In the genomic region with DNA sequence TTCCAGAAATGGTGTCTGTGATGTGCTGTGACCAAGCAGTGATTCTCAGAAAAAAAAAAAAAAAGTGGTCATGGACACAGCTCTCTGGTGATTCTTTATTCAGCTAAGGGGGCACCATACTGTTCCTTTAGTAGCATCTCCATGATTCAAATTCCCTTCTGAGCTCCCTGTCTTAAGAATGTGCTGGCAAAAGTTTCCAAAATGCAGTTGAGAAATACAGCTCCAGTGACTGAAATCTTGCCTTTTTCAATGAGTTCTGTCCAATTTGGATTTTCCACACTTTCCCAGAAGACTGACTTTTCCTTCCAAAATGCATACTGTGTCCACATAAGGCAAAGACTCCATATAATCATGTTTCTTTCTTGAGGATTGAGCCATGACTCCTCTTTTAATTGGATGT, we compare ENCODE assay signal across 16 cellular contexts. TPM values are rescaled to one million over a fixed set of nuclear protein-coding genes. Genes with fewer than 3 reads are reported as not detected.
A peak's percentile ranks its signal among the peaks of the same experiment; 100 is the strongest.
DNase-seq lines count a peak whose midpoint lies in the region; TF ChIP-seq lines count a peak whose summit lies in the region.
"Had no signal": no experiment of that assay in that cellular context is flagged by ENCODE, and none has a peak within 500 bp of the region (broad histone marks: within the 10 kb centered on the region; RNA-seq: fewer than 3 reads in every experiment).

No MANE protein-coding gene starts in this region.

- DNase-seq in GM23248, result peak; percentile 39
- DNase-seq in adipocyte (ENCODE audit: low read depth), result peak; percentile 70
- DNase-seq in fibroblast of pulmonary artery (ENCODE audit: low read depth), result peak; percentile 16
- DNase-seq in activated gamma-delta T cell (lab: John Stamatoyannopoulos, UW), result no peak
- DNase-seq in tibial artery, result no peak
- no peak for DNase-seq in NCI-H2107 (lab: John Stamatoyannopoulos, UW)
- DNase-seq in mesenchymal stem cell, result no peak
- DNase-seq: ACHN; CD4-positive, alpha-beta memory T cell; DMS53; DND-41; EL had no signal

- no peak overlapping the region for H4K8ac ChIP-seq in mesenchymal stem cell (ENCODE audit: low read length)

- H4K91ac ChIP-seq in mesenchymal stem cell (ENCODE audit: low read length), result no peak overlapping the region

- H3K9me3 ChIP-seq in GM23248 (ENCODE audit: low read depth) (no peaks in the 10 kb centered on the region), adipocyte (ENCODE audit: control insufficient read depth, low read length) (no peaks in the 10 kb centered on the region), tibial artery (no peaks in the 10 kb centered on the region), mesenchymal stem cell (ENCODE audit: control insufficient read depth, low read length) (no peaks in the 10 kb centered on the region)

- H3K4me3 ChIP-seq in GM23248 (no peak overlapping the region), adipocyte (ENCODE audit: low read length) (peak overlapping the region; percentile 17), fibroblast of pulmonary artery (replicated peaks; ENCODE audit: low read depth, low read length) (no peak overlapping the region), tibial artery (no peak overlapping the region), mesenchymal stem cell (ENCODE audit: insufficient read depth in 1 of 2, low read depth in 1 of 2, low read length in 2 of 2) (no peak overlapping the region)
- H3K4me3 ChIP-seq: BLaER1, HAP-1 had no signal

- H3K14ac ChIP-seq in mesenchymal stem cell (ENCODE audit: low read length in 2 of 2), result no peak overlapping the region

- no peak overlapping the region for H2BK5ac ChIP-seq in mesenchymal stem cell (ENCODE audit: low read depth, low read length, poor library complexity, severe bottlenecking)

- H3K18ac ChIP-seq in mesenchymal stem cell (ENCODE audit: low read depth in 1 of 2, low read length in 2 of 2), result no peak overlapping the region

- H2BK12ac ChIP-seq in mesenchymal stem cell (ENCODE audit: low read length in 2 of 2), result no peak overlapping the region

- intact Hi-C loops in tibial artery (cut with DNase I; ENCODE audit: low total_unique reads), result no loop called here

- H3K4ac ChIP-seq in mesenchymal stem cell (ENCODE audit: low read depth in 1 of 2, low read length in 2 of 2), result no peak overlapping the region

- H4K20me1 ChIP-seq in GM23248 (ENCODE audit: insufficient read depth), result no peaks in the 10 kb centered on the region
- H4K20me1 ChIP-seq: BLaER1 had no signal

- no peak overlapping the region for H2BK15ac ChIP-seq in mesenchymal stem cell (ENCODE audit: low read depth, poor library complexity, severe bottlenecking)

- H2AK5ac ChIP-seq in mesenchymal stem cell (ENCODE audit: low read length, severe bottlenecking), result no peak overlapping the region

- no peak for TF ChIP-seq CTCF in fibroblast of pulmonary artery (IDR thresholded peaks at IDR 0.05; ENCODE audit: low read length, missing control alignments)
- TF ChIP-seq CTCF in tibial artery (IDR thresholded peaks at IDR 0.05), result no peak

- no peaks in the 10 kb centered on the region for H3K36me3 ChIP-seq in GM23248 (ENCODE audit: low read depth)
- H3K36me3 ChIP-seq in adipocyte (ENCODE audit: control insufficient read depth, insufficient read depth, low read length, severe bottlenecking), result no peaks in the 10 kb centered on the region
- H3K36me3 ChIP-seq in tibial artery, result no peaks in the 10 kb centered on the region
- no peaks in the 10 kb centered on the region for H3K36me3 ChIP-seq in mesenchymal stem cell (ENCODE audit: control insufficient read depth in 1 of 2, insufficient read depth in 2 of 2, low read depth in 1 of 2, low read length in 2 of 2)
- H3K36me3 ChIP-seq: BLaER1, HAP-1 had no signal

- H3K4me1 ChIP-seq in GM23248 (ENCODE audit: insufficient read depth) (peaks cover 9% of the 10 kb centered on the region; the same call in 1 of the 2 replicates), adipocyte (ENCODE audit: control insufficient read depth, insufficient read depth, low read length) (peaks cover 55% of the 10 kb centered on the region), tibial artery (no peaks in the 10 kb centered on the region), mesenchymal stem cell (ENCODE audit: control insufficient read depth, insufficient read depth, low read depth, low read length) (no peaks in the 10 kb centered on the region)
- H3K4me1 ChIP-seq: HAP-1 had no signal

- no peak overlapping the region for H3K23ac ChIP-seq in mesenchymal stem cell (ENCODE audit: low read length in 2 of 2)

- H3K9me2 ChIP-seq in GM23248 (ENCODE audit: insufficient read depth), result no peaks in the 10 kb centered on the region

- no peaks in the 10 kb centered on the region for H3F3A ChIP-seq in GM23248 (ENCODE audit: insufficient read depth)

- H2BK120ac ChIP-seq in mesenchymal stem cell (ENCODE audit: low read depth, low read length), result no peak overlapping the region

- H3K27ac ChIP-seq in GM23248 (no peak overlapping the region), tibial artery (no peak overlapping the region), mesenchymal stem cell (ENCODE audit: low read length, poor library complexity, severe bottlenecking) (no peak overlapping the region)
- H3K27ac ChIP-seq: BLaER1 had no signal

- H3K4me2 ChIP-seq in GM23248 (ENCODE audit: unreplicated experiment), result no peak overlapping the region
- H3K4me2 ChIP-seq in mesenchymal stem cell (ENCODE audit: low read length, poor library complexity, severe bottlenecking), result no peak overlapping the region
- H3K4me2 ChIP-seq: BLaER1 had no signal

- no peaks in the 10 kb centered on the region; the same call in 1 of the 2 replicates for H3K27me3 ChIP-seq in GM23248 (replicated peaks; ENCODE audit: insufficient read depth)
- H3K27me3 ChIP-seq in adipocyte (replicated peaks; ENCODE audit: control insufficient read depth, insufficient read depth, low read length), result no peaks in the 10 kb centered on the region
- H3K27me3 ChIP-seq in tibial artery, result no peaks in the 10 kb centered on the region
- no peaks in the 10 kb centered on the region for H3K27me3 ChIP-seq in mesenchymal stem cell (ENCODE audit: control insufficient read depth in 1 of 2, insufficient read depth in 1 of 2, low read length in 2 of 2)
- H3K27me3 ChIP-seq: BLaER1 had no signal

- H3K9ac ChIP-seq in GM23248 (no peak overlapping the region), adipocyte (ENCODE audit: low read length) (peak overlapping the region; percentile 38), mesenchymal stem cell (ENCODE audit: low read length) (no peak overlapping the region)
- H3K9ac ChIP-seq: BLaER1 had no signal

- no peaks in the 10 kb centered on the region for H3K79me2 ChIP-seq in GM23248 (ENCODE audit: insufficient read depth)

- H3K79me1 ChIP-seq in mesenchymal stem cell (replicated peaks; ENCODE audit: low read length, poor library complexity, severe bottlenecking), result no peaks in the 10 kb centered on the region

- in situ Hi-C loops in GM23248 (cut with MboI), result no loop called here

- H2AFZ ChIP-seq in GM23248, result no peak overlapping the region
- H2AFZ ChIP-seq in mesenchymal stem cell (ENCODE audit: low read depth, low read length), result no peak overlapping the region

RNA-seq across cellular contexts. Expression of gene CPM, which starts 24.3 kb away (rescaled TPM):
- total RNA-seq in GM23248 (2014; rRNA removed; shearing (Covaris generic)), result 8.5 and 13.7 TPM in 2 replicates
- polyA plus RNA-seq in GM23248 (2016; fragmentation: Nextera tagmentation; extraction: Ambion mirVana), result 21.0 and 22.5 TPM in 2 replicates
- polyA plus RNA-seq in mesenchymal stem cell (2013, experiment 1 of 2), result 0.22 TPM
- polyA plus RNA-seq in mesenchymal stem cell (2013, experiment 2 of 2), result 0.26 TPM
- total RNA-seq: G401, HT-29 had no signal

Comparison
In these comparisons a context has a peak if more than half of its experiments do, and no peak if none do; other contexts are left out.
1. DNase-seq: peak in GM23248 (single experiment), adipocyte (single experiment) and fibroblast of pulmonary artery (single experiment); none in activated gamma-delta T cell (single experiment), tibial artery (0 of 2), NCI-H2107 (single experiment) and mesenchymal stem cell (single experiment).